ENCODE assay signal across 11 cellular contexts in genomic region chrX:103488332-103488731, GRCh38. TPM values are rescaled to one million over a fixed set of nuclear protein-coding genes. Genes with fewer than 3 reads are reported as not detected.
DNase-seq lines count a peak whose midpoint lies in the region; ATAC-seq and TF ChIP-seq lines count a peak whose summit lies in the region.
"Had no signal": no experiment of that assay in that cellular context is flagged by ENCODE, and none has a peak within 500 bp of the region (broad histone marks: within the 10 kb centered on the region; RNA-seq: fewer than 3 reads in every experiment).

No MANE protein-coding gene starts in this region.

- peaks cover 3% of the 10 kb centered on the region; the same call in 1 of the 2 replicates for H3K36me3 Mint-ChIP-seq in WTC11

- no peaks in the 10 kb centered on the region for H3K27me3 ChIP-seq in H7 (ENCODE audit: control insufficient read depth, insufficient read depth, low read length)

- TF ChIP-seq CTCF in AG10803 (conservative IDR thresholded peaks at IDR 0.05; ENCODE audit: low read length) (peak; percentile 58), WTC11 (IDR thresholded peaks at IDR 0.05) (no peak)

- POLR2A ChIA-PET in WTC11 (lab: Charles Lee): no interaction called here

- H3K4me1 Mint-ChIP-seq in WTC11: no peaks in the 10 kb centered on the region

- ATAC-seq in WTC11 (no peak), HG03045 (IDR thresholded peaks at IDR 0.05; ENCODE audit: unreplicated experiment) (no peak), GM21528 (IDR thresholded peaks at IDR 0.05; ENCODE audit: low FRiP score, unreplicated experiment) (no peak)

- H3K4me3 Mint-ChIP-seq in WTC11: no peak overlapping the region
- H3K4me3 Mint-ChIP-seq: activated T-cell treated with anti-CD3 and anti-CD28 coated beads, Interleukin-2, amount 50 U/mL, for 24 hours had no signal

- DNase-seq in AG10803 (ENCODE audit: low read depth) (no peak), H7 (peak; percentile 17), WTC11 (ENCODE audit: low spot score) (no peak), iPS-NIHi11 (ENCODE audit: low spot score) (peak; percentile 30), NCI-H2029 treated with DMSO at 0.1 percent for 48 hours (lab: John Stamatoyannopoulos, UW) (no peak)
- DNase-seq in stimulated activated naive CD4-positive, alpha-beta T cell treated with Interleukin-2 at 50 U/mL for 16 hours (lab: John Stamatoyannopoulos, UW): no peak
- DNase-seq: activated T-cell treated with anti-CD3 and anti-CD28 coated beads, Interleukin-2, amount 50 U/mL, for 24 hours; NCI-H524 treated with DMSO at 0.1 percent for 48 hours; stimulated activated CD4-positive, alpha-beta T cell treated with anti-CD3 and anti-CD28 coated beads, Interleukin-12 subunit alpha, Interleukin-12 subunit beta, amount 100 ng/mL, for 4 hours had no signal

- H3K27me3 Mint-ChIP-seq in WTC11 (ENCODE audit: low read depth): no peaks in the 10 kb centered on the region

- CTCF ChIA-PET in WTC11 (lab: Charles Lee): interaction anchor here (0.7 to 2.3 kb wide), 2 partner anchors 24 to 277 kb away, joined by 3 to 6 read pairs; no protein-coding TSS in a partner anchor

- H3K27ac Mint-ChIP-seq in WTC11: no peak overlapping the region
- H3K27ac Mint-ChIP-seq: activated T-cell treated with anti-CD3 and anti-CD28 coated beads, Interleukin-2, amount 50 U/mL, for 24 hours had no signal

- no peaks in the 10 kb centered on the region for H3K9me3 Mint-ChIP-seq in WTC11
- H3K9me3 Mint-ChIP-seq: activated T-cell treated with anti-CD3 and anti-CD28 coated beads, Interleukin-2, amount 50 U/mL, for 24 hours had no signal

- no peaks in the 10 kb centered on the region; the same call in 1 of the 2 replicates for H3K36me3 ChIP-seq in H7 (replicated peaks; ENCODE audit: control insufficient read depth, insufficient read depth, low read length)

- H3K4me3 ChIP-seq in AG10803 (ENCODE audit: low read length) (no peak overlapping the region), H7 (ENCODE audit: insufficient read depth, low read depth, low read length) (no peak overlapping the region)

TF ChIP-seq in WTC11, 78 proteins besides CTCF, POLR2A, EP300 and RAD21:
- TF ChIP-seq HMGA2 (CRISPR knock-in tag; IDR thresholded peaks at IDR 0.05) (peak; percentile 5; the same call in 1 of the 2 replicates), FOXJ3 (CRISPR knock-in tag; IDR thresholded peaks at IDR 0.05; ENCODE audit: borderline replicate concordance) (no peak)

RNA-seq across cellular contexts. Expression of gene RAB40A, which starts 31.0 kb away (rescaled TPM):
- 0.10 and 0.52 TPM in 2 replicates for total RNA-seq in H7 (2014; rRNA removed; shearing (Covaris generic))
- total RNA-seq in WTC11 (2021): 0.17 to 0.48 TPM (median 0.23 TPM) in 3 replicates

Comparison
In these comparisons a context has a peak if more than half of its experiments do, and no peak if none do; other contexts are left out.
1. DNase-seq: peak in H7 (single experiment) and iPS-NIHi11 (single experiment); none in AG10803 (single experiment), WTC11 (single experiment), NCI-H2029 treated with DMSO at 0.1 percent for 48 hours (single experiment) and stimulated activated naive CD4-positive, alpha-beta T cell treated with Interleukin-2 at 50 U/mL for 16 hours (single experiment).